8 cellular contexts compared by ENCODE assay signal in the genomic region with DNA sequence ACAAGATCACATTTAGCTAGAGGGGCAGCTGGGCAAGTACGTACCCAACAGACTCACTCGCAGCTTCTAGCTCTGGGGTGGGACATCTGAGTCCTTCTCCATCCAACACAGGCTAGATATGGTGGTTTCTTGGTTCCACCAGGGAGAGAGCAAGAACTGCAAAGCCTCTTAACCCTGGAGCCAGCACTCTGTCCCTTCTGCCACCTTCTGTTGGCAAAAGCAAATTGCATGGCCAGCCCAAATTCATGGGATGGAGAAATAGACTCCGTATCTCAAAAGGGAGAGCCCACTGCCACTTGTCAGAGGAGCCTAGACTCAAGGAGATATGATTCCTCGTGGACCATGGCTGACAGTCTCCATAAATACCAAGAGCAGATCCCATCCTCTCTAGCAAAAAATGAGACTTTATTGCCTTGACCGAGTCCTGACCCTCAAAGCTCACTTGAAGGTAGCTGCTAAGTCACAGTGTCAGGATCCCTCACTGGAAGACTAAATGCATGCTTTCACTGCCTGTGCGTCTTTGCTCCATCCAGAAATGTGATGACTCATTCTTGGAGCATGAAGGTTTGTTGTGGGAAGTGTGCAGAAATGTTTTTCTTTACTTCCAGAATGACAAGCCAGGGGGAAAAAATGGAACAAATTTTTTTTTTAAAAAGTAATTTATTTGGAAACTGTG. TPM values are rescaled to one million over a fixed set of nuclear protein-coding genes. Genes with fewer than 3 reads are reported as not detected.
A peak's percentile ranks its signal among the peaks of the same experiment; 100 is the strongest.
DNase-seq lines count a peak whose midpoint lies in the region; ATAC-seq and TF ChIP-seq lines count a peak whose summit lies in the region.

No MANE protein-coding gene starts in this region.

- ATAC-seq in GM18861 (IDR thresholded peaks at IDR 0.05; ENCODE audit: unreplicated experiment) = no peak
- no peak for ATAC-seq in HG02571 (IDR thresholded peaks at IDR 0.05; ENCODE audit: unreplicated experiment)

- TF ChIP-seq CTCF in LNCAP (IDR thresholded peaks at IDR 0.05) = peak; percentile 57
- TF ChIP-seq CTCF in mesothelial cell of epicardium (IDR thresholded peaks at IDR 0.05; ENCODE audit: unreplicated experiment) = no peak

- H3K27ac Mint-ChIP-seq in mesothelial cell of epicardium = peak overlapping the region; percentile 47
- H3K27ac Mint-ChIP-seq in activated naive CD4-positive, alpha-beta T cell treated with anti-CD3 and anti-CD28 coated beads for 36 hours = no peak overlapping the region

- peak; percentile 67 for DNase-seq in Daoy (ENCODE audit: low read depth)
- peak; percentile 20 for DNase-seq in brain pericyte (ENCODE audit: low read depth, low spot score)
- no peak for DNase-seq in mesothelial cell of epicardium (ENCODE audit: low spot score in 2 of 2, unreplicated experiment in 2 of 2)
- DNase-seq in NK-92 (lab: John Stamatoyannopoulos, UW; ENCODE audit: unreplicated experiment) = no peak
- no peak for DNase-seq in activated naive CD4-positive, alpha-beta T cell treated with anti-CD3 and anti-CD28 coated beads for 36 hours

- CTCF ChIA-PET in activated naive CD4-positive, alpha-beta T cell treated with anti-CD3 and anti-CD28 coated beads for 36 hours (lab: Charles Lee) = interaction anchor here (0.5 kb wide), 1 partner anchor 184 kb away, joined by 3 read pairs; no protein-coding TSS in a partner anchor

- H3K4me1 Mint-ChIP-seq in mesothelial cell of epicardium = no peaks in the 10 kb centered on the region
- H3K4me1 Mint-ChIP-seq in activated naive CD4-positive, alpha-beta T cell treated with anti-CD3 and anti-CD28 coated beads for 36 hours (ENCODE audit: low read depth) = no peaks in the 10 kb centered on the region

- H3K36me3 Mint-ChIP-seq in mesothelial cell of epicardium = peaks cover 4% of the 10 kb centered on the region
- H3K36me3 Mint-ChIP-seq in activated naive CD4-positive, alpha-beta T cell treated with anti-CD3 and anti-CD28 coated beads for 36 hours (ENCODE audit: low read depth) = peaks cover 2% of the 10 kb centered on the region

- H3K4me3 Mint-ChIP-seq in mesothelial cell of epicardium = no peak overlapping the region
- H3K4me3 Mint-ChIP-seq in activated naive CD4-positive, alpha-beta T cell treated with anti-CD3 and anti-CD28 coated beads for 36 hours = no peak overlapping the region

- no peaks in the 10 kb centered on the region for H3K27me3 Mint-ChIP-seq in mesothelial cell of epicardium (ENCODE audit: low read depth)
- H3K27me3 Mint-ChIP-seq in activated naive CD4-positive, alpha-beta T cell treated with anti-CD3 and anti-CD28 coated beads for 36 hours (ENCODE audit: low read depth) = peaks cover 7% of the 10 kb centered on the region

- H3K9me3 Mint-ChIP-seq in mesothelial cell of epicardium = peaks cover 27% of the 10 kb centered on the region
- peaks cover 7% of the 10 kb centered on the region for H3K9me3 Mint-ChIP-seq in activated naive CD4-positive, alpha-beta T cell treated with anti-CD3 and anti-CD28 coated beads for 36 hours

- intact Hi-C loops in activated naive CD4-positive, alpha-beta T cell treated with anti-CD3 and anti-CD28 coated beads for 36 hours (cut with micrococcal nuclease) = no loop called here

RNA-seq across cellular contexts. Expression of a gene that starts 28.8 kb away (rescaled TPM):
- total RNA-seq in Daoy (2014; rRNA removed; shearing (Covaris generic)) = 1.8 and 2.8 TPM in 2 replicates
- total RNA-seq in mesothelial cell of epicardium = 36.7 to 41.0 TPM (median 39.7 TPM) in 3 replicates
- not detected for total RNA-seq in activated naive CD4-positive, alpha-beta T cell treated with anti-CD3 and anti-CD28 coated beads for 36 hours

Comparison
In these comparisons a context has a peak if more than half of its experiments do, and no peak if none do; other contexts are left out.
1. DNase-seq: peak in Daoy (single experiment) and brain pericyte (single experiment); none in mesothelial cell of epicardium (0 of 2), NK-92 (single experiment) and activated naive CD4-positive, alpha-beta T cell treated with anti-CD3 and anti-CD28 coated beads for 36 hours (single experiment).
2. RNA of a gene that starts 28.8 kb away (total RNA-seq): 36.7 to 41.0 TPM in mesothelial cell of epicardium; 1.8 to 2.8 TPM in Daoy and not detected in activated naive CD4-positive, alpha-beta T cell treated with anti-CD3 and anti-CD28 coated beads for 36 hours; every median in the first group is over 10 times any median in the second.